In genomic region chr11:59845399-59845798, GRCh38 we compare ENCODE assay signal across 2 cellular contexts.
TF ChIP-seq lines count a peak whose summit lies in the region.

CBLIF (minus strand) TSS chr11:59845499; CDS start chr11:59845453, 46 bp downstream.

TF ChIP-seq in GM23338, 12 proteins besides CTCF, POLR2A, EP300 and RAD21:
- TF ChIP-seq NANOG (IDR thresholded peaks at IDR 0.05; ENCODE audit: borderline replicate concordance) (no peak), ZNF331 (CRISPR knock-in tag; IDR thresholded peaks at IDR 0.05; ENCODE audit: low read depth) (no peak), EZH2 (IDR thresholded peaks at IDR 0.05; ENCODE audit: low read depth, unreplicated experiment) (no peak), ZNF114 (CRISPR knock-in tag; IDR thresholded peaks at IDR 0.05) (no peak), ETS1 (IDR thresholded peaks at IDR 0.05) (no peak), STAT1 (IDR thresholded peaks at IDR 0.05; ENCODE audit: unreplicated experiment) (no peak), JUNB (IDR thresholded peaks at IDR 0.05; ENCODE audit: unreplicated experiment) (no peak), CREB1 (CRISPR knock-in tag; IDR thresholded peaks at IDR 0.05; ENCODE audit: low read depth) (no peak), POLR2AphosphoS5 (IDR thresholded peaks at IDR 0.05; ENCODE audit: low read depth) (no peak), ZNF462 (CRISPR knock-in tag; IDR thresholded peaks at IDR 0.05) (no peak), REST (IDR thresholded peaks at IDR 0.05; ENCODE audit: unreplicated experiment) (no peak), EZH2phosphoT487 (IDR thresholded peaks at IDR 0.05; ENCODE audit: unreplicated experiment) (no peak)

TF ChIP-seq in H1, 55 proteins besides CTCF, POLR2A, EP300 and RAD21:
- no peak for TF ChIP-seq KDM5A (IDR thresholded peaks at IDR 0.05; ENCODE audit: low read length)
- no peak for TF ChIP-seq HDAC2 (IDR thresholded peaks at IDR 0.05; ENCODE audit: borderline replicate concordance in 1 of 2, low read depth in 2 of 2, low read length in 2 of 2)
- TF ChIP-seq CREB1 (IDR thresholded peaks at IDR 0.05) = no peak
- TF ChIP-seq EZH2 (IDR thresholded peaks at IDR 0.05; ENCODE audit: low read depth, low read length, severe bottlenecking) = no peak
- TF ChIP-seq USF2 (IDR thresholded peaks at IDR 0.05; ENCODE audit: low read length) = no peak
- TF ChIP-seq HDAC6 (IDR thresholded peaks at IDR 0.05; ENCODE audit: low read depth, low read length) = no peak
- TF ChIP-seq RFX5 (IDR thresholded peaks at IDR 0.05; ENCODE audit: borderline replicate concordance, low read depth, low read length) = no peak
- no peak for TF ChIP-seq TAF7 (optimal IDR thresholded peaks at IDR 0.05; ENCODE audit: borderline replicate concordance, low read depth, low read length)
- TF ChIP-seq SIRT6 (IDR thresholded peaks at IDR 0.05; ENCODE audit: low read length) = no peak
- no peak for TF ChIP-seq ASH2L (IDR thresholded peaks at IDR 0.05; ENCODE audit: low read length)
